Comparison of ENCODE assay signal across 16 cellular contexts in genomic region chr11:67435031-67435726, GRCh38. TPM values are rescaled to one million over a fixed set of nuclear protein-coding genes. Genes with fewer than 3 reads are reported as not detected.
DNase-seq lines count a peak whose midpoint lies in the region; ATAC-seq and TF ChIP-seq lines count a peak whose summit lies in the region.
"Had no signal": no experiment of that assay in that cellular context is flagged by ENCODE, and none has a peak within 500 bp of the region (broad histone marks: within the 10 kb centered on the region; RNA-seq: fewer than 3 reads in every experiment).

No MANE protein-coding gene starts in this region.

- H3K4me3 Mint-ChIP-seq in MCF 10A (ENCODE audit: unreplicated experiment) (no peak overlapping the region), endothelial cell (ENCODE audit: unreplicated experiment) (no peak overlapping the region)
- H3K4me3 Mint-ChIP-seq in stimulated activated naive CD8-positive, alpha-beta T cell treated with anti-CD3 and anti-CD28 coated beads, Interleukin-15, amount 100 ng/mL, for 72 hours = peak overlapping the region; percentile 85 to 88

- POLR2A ChIA-PET in MCF 10A (lab: Yijun Ruan, JAX) = no interaction called here

- H3K27me3 ChIP-seq in breast epithelium (no peaks in the 10 kb centered on the region), Peyer's patch (no peaks in the 10 kb centered on the region), colonic mucosa (no peaks in the 10 kb centered on the region), stomach (no peaks in the 10 kb centered on the region)
- H3K27me3 ChIP-seq: gastrocnemius medialis had no signal

- no peak for TF ChIP-seq EP300 in stomach (IDR thresholded peaks at IDR 0.05)

- TF ChIP-seq POLR2A in breast epithelium (IDR thresholded peaks at IDR 0.05) (no peak), Peyer's patch (IDR thresholded peaks at IDR 0.05) (no peak), stomach (IDR thresholded peaks at IDR 0.05) (no peak)

- peak overlapping the region; percentile 23 for H3K27ac Mint-ChIP-seq in MCF 10A (ENCODE audit: low read depth, unreplicated experiment)
- peak overlapping the region; percentile 86 to 88 for H3K27ac Mint-ChIP-seq in stimulated activated naive CD8-positive, alpha-beta T cell treated with anti-CD3 and anti-CD28 coated beads, Interleukin-15, amount 100 ng/mL, for 72 hours
- no peak overlapping the region for H3K27ac Mint-ChIP-seq in endothelial cell (ENCODE audit: unreplicated experiment)

- H3K4me3 ChIP-seq in breast epithelium = no peak overlapping the region
- H3K4me3 ChIP-seq in Peyer's patch = peak overlapping the region in 1 of 4 donors; percentile 81
- peak overlapping the region; percentile 13 for H3K4me3 ChIP-seq in colonic mucosa
- H3K4me3 ChIP-seq in stomach = peak overlapping the region in 2 of 4 donors; percentile 33 to 45
- H3K4me3 ChIP-seq: gastrocnemius medialis had no signal

- H3K4me1 ChIP-seq in breast epithelium = peaks cover 0 to 5% of the 10 kb centered on the region in 2 donors
- peaks cover 0 to 45% (median 21%) of the 10 kb centered on the region in 4 donors for H3K4me1 ChIP-seq in Peyer's patch
- no peaks in the 10 kb centered on the region for H3K4me1 ChIP-seq in colonic mucosa
- peaks cover 7 to 60% (median 41%) of the 10 kb centered on the region in 4 donors for H3K4me1 ChIP-seq in stomach

- CTCF ChIA-PET in MCF 10A (lab: Yijun Ruan, JAX) = no interaction called here

- DNase-seq in MCF 10A (ENCODE audit: unreplicated experiment) (no peak), breast epithelium (ENCODE audit: low spot score in 2 of 2) (no peak), Peyer's patch (no peak), colonic mucosa (no peak), occipital lobe (lab: John Stamatoyannopoulos, UW) (no peak), endothelial cell (ENCODE audit: low spot score) (no peak), stomach (no peak)
- DNase-seq in stimulated activated naive CD8-positive, alpha-beta T cell treated with anti-CD3 and anti-CD28 coated beads, Interleukin-15, amount 100 ng/mL, for 72 hours = no peak
- DNase-seq: AML-193, gastrocnemius medialis, NCI-H2171 treated with DMSO at 0.1 percent for 48 hours, SHP77 had no signal

- H3K36me3 ChIP-seq in breast epithelium (no peaks in the 10 kb centered on the region), Peyer's patch (peaks cover 0 to 82% (median 0%) of the 10 kb centered on the region in 3 donors), colonic mucosa (peaks cover 12% of the 10 kb centered on the region), stomach (peaks cover 49 to 99% (median 97%) of the 10 kb centered on the region in 4 donors)

- H3K9me3 Mint-ChIP-seq in MCF 10A (ENCODE audit: unreplicated experiment) (no peaks in the 10 kb centered on the region), endothelial cell (ENCODE audit: unreplicated experiment) (no peaks in the 10 kb centered on the region)
- no peaks in the 10 kb centered on the region for H3K9me3 Mint-ChIP-seq in stimulated activated naive CD8-positive, alpha-beta T cell treated with anti-CD3 and anti-CD28 coated beads, Interleukin-15, amount 100 ng/mL, for 72 hours

- 70 to 81% (median 76%) methylated on average over 23 to 26 of the region's 26 CpGs for WGBS in stomach, 5 donors

- H3K4me1 Mint-ChIP-seq in MCF 10A (ENCODE audit: insufficient read depth, unreplicated experiment) (peaks cover 8% of the 10 kb centered on the region), endothelial cell (ENCODE audit: unreplicated experiment) (peaks cover 9% of the 10 kb centered on the region)
- peaks cover 86% of the 10 kb centered on the region for H3K4me1 Mint-ChIP-seq in stimulated activated naive CD8-positive, alpha-beta T cell treated with anti-CD3 and anti-CD28 coated beads, Interleukin-15, amount 100 ng/mL, for 72 hours

- TF ChIP-seq CTCF in MCF 10A (IDR thresholded peaks at IDR 0.05; ENCODE audit: unreplicated experiment) (no peak), breast epithelium (IDR thresholded peaks at IDR 0.05) (no peak), Peyer's patch (IDR thresholded peaks at IDR 0.05) (no peak), colonic mucosa (IDR thresholded peaks at IDR 0.05) (no peak), endothelial cell (IDR thresholded peaks at IDR 0.05; ENCODE audit: unreplicated experiment) (no peak), stomach (IDR thresholded peaks at IDR 0.05) (no peak)

- H3K27me3 Mint-ChIP-seq in MCF 10A (ENCODE audit: insufficient read depth, unreplicated experiment) = no peaks in the 10 kb centered on the region
- H3K27me3 Mint-ChIP-seq in stimulated activated naive CD8-positive, alpha-beta T cell treated with anti-CD3 and anti-CD28 coated beads, Interleukin-15, amount 100 ng/mL, for 72 hours = no peaks in the 10 kb centered on the region
- peaks cover 24% of the 10 kb centered on the region for H3K27me3 Mint-ChIP-seq in endothelial cell (ENCODE audit: unreplicated experiment)

- H3K27ac ChIP-seq in breast epithelium (peak overlapping the region in 1 of 2 donors; percentile 64), Peyer's patch (peak overlapping the region in 3 of 4 donors; percentile 40 to 99 (median 83)), colonic mucosa (no peak overlapping the region), stomach (peak overlapping the region in 1 of 5 donors; percentile 96)

- ATAC-seq in stimulated activated naive CD8-positive, alpha-beta T cell treated with anti-CD3 and anti-CD28 coated beads, Interleukin-15, amount 100 ng/mL, for 72 hours = no peak
- ATAC-seq: gastrocnemius medialis, right cardiac atrium had no signal

- H3K36me3 Mint-ChIP-seq in MCF 10A (ENCODE audit: insufficient read depth, unreplicated experiment) (peaks cover 63% of the 10 kb centered on the region), endothelial cell (ENCODE audit: low read depth, unreplicated experiment) (peaks cover 25% of the 10 kb centered on the region)

- intact Hi-C loops in MCF 10A (cut with micrococcal nuclease) (no loop called here), breast epithelium (cut with DNase I; ENCODE audit: low total_unique reads) (loop anchor here (5.0 kb wide), 1 partner anchor 1228 kb away; no protein-coding TSS in a partner anchor), colonic mucosa (cut with DNase I) (no loop called here), stomach (cut with DNase I; ENCODE audit: low total_unique reads) (loop anchor here (10.0 kb wide), 1 partner anchor 70 kb away; the partner anchor contains the start of genes CDK2AP2 and PITPNM1)

- H3K9me3 ChIP-seq in breast epithelium (no peaks in the 10 kb centered on the region), Peyer's patch (no peaks in the 10 kb centered on the region), colonic mucosa (no peaks in the 10 kb centered on the region), stomach (no peaks in the 10 kb centered on the region)
- H3K9me3 ChIP-seq: gastrocnemius medialis had no signal

- no TSS peak for BruUV-seq in MCF 10A (replicated peaks; lab: Mats Ljungman, UMichigan)

- H3K9ac ChIP-seq in colonic mucosa (ENCODE audit: low read depth in 2 of 2, low read length in 2 of 2) = peak overlapping the region in 1 of 2 donors; percentile 24

RNA-seq across cellular contexts. Expression of gene PTPRCAP, which starts 2.3 kb away (rescaled TPM):
- total RNA-seq in MCF 10A (2022) (0.54 and 0.86 TPM in 2 replicates), breast epithelium (1 to 10 TPM; 2.1 to 9.2 (median 8.0) TPM), Peyer's patch (10 to 100 TPM; 17.3 to 56.9 (median 21.7) TPM), colonic mucosa (1 to 10 TPM; 5.5 to 9.6 TPM), occipital lobe (not detected), endothelial cell (ENCODE audit: unreplicated experiment) (12.9 TPM), stomach (10 to 100 TPM in 1 of 5 donors, 1 to 10 TPM in 2, not detected in 2; 1.7 to 15.2 (median 3.5) TPM)
- polyA plus RNA-seq in stomach = 10 to 100 TPM in 2 of 3 donors, 1 to 10 TPM in 1; 4.5 to 25.3 (median 20.2) TPM
- total RNA-seq: HT1080 had no signal

RNA-seq across cellular contexts. Expression of gene RPS6KB2, which starts 6.9 kb away (rescaled TPM):
- 49.8 and 60.1 TPM in 2 replicates for total RNA-seq in MCF 10A (2022)
- total RNA-seq in breast epithelium = 10 to 100 TPM; 28.0 to 41.6 (median 40.1) TPM
- total RNA-seq in Peyer's patch = 10 to 100 TPM; 58.0 to 88.3 (median 63.5) TPM
- total RNA-seq in colonic mucosa = 10 to 100 TPM; 38.3 to 70.4 TPM
- 13.1 TPM for total RNA-seq in occipital lobe
- total RNA-seq in endothelial cell (ENCODE audit: unreplicated experiment) = 44.2 TPM
- 100 to 1,000 TPM in 2 of 5 donors, 10 to 100 TPM in 3; 29.7 to 434 (median 82.3) TPM for total RNA-seq in stomach
- 10 to 100 TPM; 49.3 to 74.1 (median 68.9) TPM for polyA plus RNA-seq in stomach

RNA-seq across cellular contexts. Expression of gene CORO1B, which starts 8.1 kb away (rescaled TPM):
- total RNA-seq in MCF 10A (2022) (44.9 and 59.8 TPM in 2 replicates), breast epithelium (10 to 100 TPM; 73.6 to 84.3 (median 80.0) TPM), Peyer's patch (100 to 1,000 TPM in 3 of 4 donors, 10 to 100 TPM in 1; 68.5 to 161 (median 138) TPM), colonic mucosa (100 to 1,000 TPM; 213 to 243 TPM), occipital lobe (23.4 TPM), endothelial cell (ENCODE audit: unreplicated experiment) (252 TPM), stomach (100 to 1,000 TPM in 2 of 5 donors, 10 to 100 TPM in 3; 48.3 to 160 (median 82.2) TPM)
- polyA plus RNA-seq in stomach = 100 to 1,000 TPM in 2 of 3 donors, 10 to 100 TPM in 1; 84.4 to 125 (median 104) TPM

RNA-seq across cellular contexts. Expression of gene GPR152, which starts 17.4 kb away (rescaled TPM):
- total RNA-seq in MCF 10A (2022) = not detected in 2 replicates
- not detected for total RNA-seq in breast epithelium
- not detected for total RNA-seq in Peyer's patch
- not detected for total RNA-seq in colonic mucosa
- total RNA-seq in occipital lobe = not detected
- not detected for total RNA-seq in endothelial cell (ENCODE audit: unreplicated experiment)
- not detected for total RNA-seq in stomach
- not detected for polyA plus RNA-seq in stomach
- total RNA-seq: cerebellum, gastrocnemius medialis, HT1080, liver, right cardiac atrium had no signal
- polyA plus RNA-seq: liver, right cardiac atrium had no signal

RNA-seq across cellular contexts. Expression of gene CARNS1, which starts 19.7 kb away (rescaled TPM):
- total RNA-seq in MCF 10A (2022) (0.07 TPM in 1 of 2 replicates, not detected in the other), breast epithelium (1 to 10 TPM in 1 of 3 donors, under 1 TPM in 2; 0.16 to 4.2 (median 0.66) TPM), Peyer's patch (1 to 10 TPM in 1 of 4 donors, under 1 TPM in 2, not detected in 1; 0.54 to 1.2 (median 0.83) TPM), colonic mucosa (under 1 TPM; 0.20 to 0.32 TPM), occipital lobe (0.16 TPM), endothelial cell (ENCODE audit: unreplicated experiment) (not detected), stomach (10 to 100 TPM in 3 of 5 donors, 1 to 10 TPM in 1, under 1 TPM in 1; 0.29 to 33.3 (median 15.4) TPM)
- 1 to 10 TPM in 2 of 3 donors, under 1 TPM in 1; 0.88 to 3.4 (median 2.4) TPM for polyA plus RNA-seq in stomach
- total RNA-seq: HT1080 had no signal

Comparison
In these comparisons a context has a peak if more than half of its experiments do, and no peak if none do; other contexts are left out.
1. intact Hi-C loops: an anchor here in breast epithelium (5.0 kb wide) and stomach (10.0 kb wide); none called in MCF 10A and colonic mucosa.
2. H3K4me3 Mint-ChIP-seq: peak in stimulated activated naive CD8-positive, alpha-beta T cell treated with anti-CD3 and anti-CD28 coated beads, Interleukin-15, amount 100 ng/mL, for 72 hours (2 of 2); none in MCF 10A (single experiment) and endothelial cell (single experiment).